Comparison of ENCODE assay signal across 8 cellular contexts in genomic region chr11:75338516-75339218, GRCh38. TPM values are rescaled to one million over a fixed set of nuclear protein-coding genes. Genes with fewer than 3 reads are reported as not detected.
DNase-seq lines count a peak whose midpoint lies in the region; ATAC-seq and TF ChIP-seq lines count a peak whose summit lies in the region.
"Had no signal": no experiment of that assay in that cellular context is flagged by ENCODE, and none has a peak within 500 bp of the region (broad histone marks: within the 10 kb centered on the region; RNA-seq: fewer than 3 reads in every experiment).

No MANE protein-coding gene starts in this region.

- peaks cover 70% of the 10 kb centered on the region for H3K4me1 Mint-ChIP-seq in T-helper 17 cell

- peak overlapping the region; percentile 50 to 69 (median 63) for H3K27ac ChIP-seq in gastrocnemius medialis

- TF ChIP-seq POLR2A in gastrocnemius medialis (IDR thresholded peaks at IDR 0.05): no peak

- no peak for TF ChIP-seq CTCF in gastrocnemius medialis (IDR thresholded peaks at IDR 0.05 in 4 of 5, conservative IDR thresholded peaks at IDR 0.05 in 1 of 5)

- peak; percentile 74 for DNase-seq in ELR (ENCODE audit: low read depth)
- no peak for DNase-seq in T-helper 17 cell
- peak; percentile 65 for DNase-seq in foreskin melanocyte
- no peak for DNase-seq in gastrocnemius medialis
- DNase-seq in midbrain (lab: John Stamatoyannopoulos, UW): no peak
- no peak for DNase-seq in activated CD8-positive, alpha-beta memory T cell treated with anti-CD3 and anti-CD28 coated beads, Interleukin-2, amount 50 U/mL, for 4 hours
- DNase-seq: cerebellar nuclear complex had no signal

- H3K27me3 Mint-ChIP-seq in T-helper 17 cell: no peaks in the 10 kb centered on the region

- ATAC-seq in T-helper 17 cell (no peak), gastrocnemius medialis (no peak), GM21619 (IDR thresholded peaks at IDR 0.05; ENCODE audit: unreplicated experiment) (no peak)

- no peaks in the 10 kb centered on the region for H3K36me3 Mint-ChIP-seq in T-helper 17 cell (ENCODE audit: low read depth)

- H3K9me3 ChIP-seq in T-helper 17 cell (ENCODE audit: control insufficient read depth, low read length, poor library complexity, severe bottlenecking): no peaks in the 10 kb centered on the region
- no peaks in the 10 kb centered on the region for H3K9me3 ChIP-seq in gastrocnemius medialis

- H3K36me3 ChIP-seq in gastrocnemius medialis: no peaks in the 10 kb centered on the region

- peak overlapping the region; percentile 76 for H3K4me3 Mint-ChIP-seq in T-helper 17 cell

- intact Hi-C loops in gastrocnemius medialis (cut with DNase I; ENCODE audit: low total_unique reads): no loop called here

- no peak overlapping the region for H3K4me3 ChIP-seq in gastrocnemius medialis

- peaks cover 41 to 62% of the 10 kb centered on the region in 2 donors for H3K4me1 ChIP-seq in gastrocnemius medialis

- in situ Hi-C loops in gastrocnemius medialis (cut with MboI; ENCODE audit: low sequenced_read_pairs in 4 of 4): loop anchor here in 1 of 4 donors (5.0 kb wide), 1 partner anchor 49 kb away; no protein-coding TSS in a partner anchor

- peak overlapping the region; percentile 93 for H3K27ac Mint-ChIP-seq in T-helper 17 cell

- no peaks in the 10 kb centered on the region for H3K27me3 ChIP-seq in gastrocnemius medialis

RNA-seq across cellular contexts. Expression of gene ARRB1, which starts 12.8 kb away (rescaled TPM):
- total RNA-seq in T-helper 17 cell (10 to 100 TPM; 26.3 to 39.6 TPM), gastrocnemius medialis (10 to 100 TPM in 1 of 4 donors, 1 to 10 TPM in 3; 4.3 to 11.8 (median 5.4) TPM)

Comparison
In these comparisons a context has a peak if more than half of its experiments do, and no peak if none do; other contexts are left out.
1. DNase-seq: peak in ELR (single experiment) and foreskin melanocyte (single experiment); none in T-helper 17 cell (0 of 3), gastrocnemius medialis (0 of 2), midbrain (single experiment) and activated CD8-positive, alpha-beta memory T cell treated with anti-CD3 and anti-CD28 coated beads, Interleukin-2, amount 50 U/mL, for 4 hours (single experiment).